13 cellular contexts compared by ENCODE assay signal in genomic region chr10:119498889-119499864, GRCh38. TPM values are rescaled to one million over a fixed set of nuclear protein-coding genes. Genes with fewer than 3 reads are reported as not detected.
DNase-seq lines count a peak whose midpoint lies in the region; ATAC-seq and TF ChIP-seq lines count a peak whose summit lies in the region.
"Had no signal": no experiment of that assay in that cellular context is flagged by ENCODE, and none has a peak within 500 bp of the region (broad histone marks: within the 10 kb centered on the region; RNA-seq: fewer than 3 reads in every experiment).

No MANE protein-coding gene starts in this region.

- TF ChIP-seq CTCF in mesothelial cell of epicardium (IDR thresholded peaks at IDR 0.05; ENCODE audit: unreplicated experiment): no peak

- peak overlapping the region; percentile 99 for H3K27ac Mint-ChIP-seq in activated T-cell treated with anti-CD3 and anti-CD28 coated beads, Interleukin-2, amount 50 U/mL, for 24 hours
- H3K27ac Mint-ChIP-seq in mesothelial cell of epicardium: no peak overlapping the region

- ATAC-seq in stimulated activated naive CD8-positive, alpha-beta T cell treated with anti-CD3 and anti-CD28 coated beads, Interleukin-15, Interleukin-2, amounts not matched to agents 100 U/mL and 50 U/mL, for 24 hours: peak; percentile 6
- ATAC-seq in GM19397 (IDR thresholded peaks at IDR 0.05; ENCODE audit: unreplicated experiment): no peak
- ATAC-seq: Right ventricle myocardium inferior, upper lobe of right lung had no signal

- H3K4me1 Mint-ChIP-seq in activated T-cell treated with anti-CD3 and anti-CD28 coated beads, Interleukin-2, amount 50 U/mL, for 24 hours (ENCODE audit: low read depth): peaks cover 98% of the 10 kb centered on the region
- peaks cover 23% of the 10 kb centered on the region for H3K4me1 Mint-ChIP-seq in mesothelial cell of epicardium

- peak; percentile 64 for DNase-seq in activated T-cell treated with anti-CD3 and anti-CD28 coated beads, Interleukin-2, amount 50 U/mL, for 24 hours
- no peak for DNase-seq in activated T-cell treated with anti-CD3 and anti-CD28 coated beads for 4 hours
- DNase-seq in activated CD4-positive, alpha-beta T cell treated with anti-CD3 and anti-CD28 coated beads, Interleukin-2, amount 50 U/mL, for 1 hour: peak; percentile 25
- DNase-seq in fibroblast of peridontal ligament (ENCODE audit: extremely low read depth): peak; percentile 15
- peak; percentile 49 for DNase-seq in stimulated activated naive CD8-positive, alpha-beta T cell treated with anti-CD3 and anti-CD28 coated beads, Interleukin-15, Interleukin-2, amounts not matched to agents 100 U/mL and 50 U/mL, for 24 hours
- no peak for DNase-seq in GM03348 (ENCODE audit: low spot score)
- no peak for DNase-seq in mesothelial cell of epicardium (ENCODE audit: low spot score in 2 of 2, unreplicated experiment in 2 of 2)
- DNase-seq: activated CD4-positive, CD25-positive, alpha-beta regulatory T cell; amygdala; NCI-H510A; upper lobe of right lung had no signal

- H3K4me3 Mint-ChIP-seq in activated T-cell treated with anti-CD3 and anti-CD28 coated beads, Interleukin-2, amount 50 U/mL, for 24 hours: peak overlapping the region; percentile 65
- no peak overlapping the region for H3K4me3 Mint-ChIP-seq in mesothelial cell of epicardium

- peaks cover 73% of the 10 kb centered on the region for H3K36me3 Mint-ChIP-seq in activated T-cell treated with anti-CD3 and anti-CD28 coated beads, Interleukin-2, amount 50 U/mL, for 24 hours (ENCODE audit: low read depth)
- peaks cover 2% of the 10 kb centered on the region for H3K36me3 Mint-ChIP-seq in mesothelial cell of epicardium

- H3K27me3 Mint-ChIP-seq in activated T-cell treated with anti-CD3 and anti-CD28 coated beads, Interleukin-2, amount 50 U/mL, for 24 hours: no peaks in the 10 kb centered on the region
- H3K27me3 Mint-ChIP-seq in mesothelial cell of epicardium (ENCODE audit: low read depth): peaks cover 3% of the 10 kb centered on the region

- no peaks in the 10 kb centered on the region for H3K9me3 Mint-ChIP-seq in activated T-cell treated with anti-CD3 and anti-CD28 coated beads, Interleukin-2, amount 50 U/mL, for 24 hours
- no peaks in the 10 kb centered on the region for H3K9me3 Mint-ChIP-seq in mesothelial cell of epicardium

RNA-seq across cellular contexts. Expression of gene RGS10, which starts 43.3 kb away (rescaled TPM):
- total RNA-seq in mesothelial cell of epicardium: 15.4 to 17.4 TPM (median 16.7 TPM) in 3 replicates

Comparison
In these comparisons a context has a peak if more than half of its experiments do, and no peak if none do; other contexts are left out.
1. DNase-seq: peak in activated T-cell treated with anti-CD3 and anti-CD28 coated beads, Interleukin-2, amount 50 U/mL, for 24 hours (single experiment), activated CD4-positive, alpha-beta T cell treated with anti-CD3 and anti-CD28 coated beads, Interleukin-2, amount 50 U/mL, for 1 hour (single experiment), fibroblast of peridontal ligament (single experiment) and stimulated activated naive CD8-positive, alpha-beta T cell treated with anti-CD3 and anti-CD28 coated beads, Interleukin-15, Interleukin-2, amounts not matched to agents 100 U/mL and 50 U/mL, for 24 hours (single experiment); none in activated T-cell treated with anti-CD3 and anti-CD28 coated beads for 4 hours (single experiment), GM03348 (single experiment) and mesothelial cell of epicardium (0 of 2).